In the genomic region with DNA sequence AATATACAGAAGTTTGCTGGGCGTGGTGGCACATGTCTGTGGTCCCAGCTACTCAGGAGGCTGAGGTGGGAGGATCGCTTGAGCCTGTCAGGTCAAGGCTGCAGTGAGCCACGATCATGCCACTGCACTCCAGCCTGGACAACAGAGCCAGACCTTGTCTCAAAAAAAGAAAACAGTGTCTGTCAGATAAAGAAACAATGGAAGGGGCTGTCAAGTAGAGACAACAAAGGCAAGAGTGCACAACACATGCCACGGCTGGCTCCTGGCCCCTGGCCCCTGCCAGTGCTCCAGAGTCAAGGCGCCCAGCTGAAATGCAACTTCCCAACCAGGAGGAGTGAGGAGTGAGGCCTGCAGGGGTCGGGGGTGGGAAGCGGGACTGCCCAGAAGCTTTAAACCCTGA, we compare ENCODE assay signal across 18 cellular contexts.
"Had no signal": no experiment of that assay in that cellular context is flagged by ENCODE, and none has a peak within 500 bp of the region (broad histone marks: within the 10 kb centered on the region; RNA-seq: fewer than 3 reads in every experiment).

No MANE protein-coding gene starts in this region.

- H3K9me3 ChIP-seq: gastrocnemius medialis, neutrophil, right atrium auricular region, testis had no signal

- H3K4me3 Mint-ChIP-seq: dendritic cell treated with granulocyte-macrophage colony-stimulating factor and Interleukin-4, amounts not matched to agents 40 ng/mL and 50 ng/mL, for 4 days; effector memory CD8-positive, alpha-beta T cell; natural killer cell treated with Interleukin-12 subunit alpha and Interleukin-12 subunit beta and Interleukin-15 and Interleukin-18, amount 100 ng/mL, for 72 hours; stimulated activated memory B cell treated with anti-CD40 and anti-IgM and Interleukin-4, amounts not matched to agents 10 μg/mL and 1 μg/mL and 100 μg/mL, for 72 hours; stimulated activated naive CD8-positive, alpha-beta T cell treated with anti-CD3 and anti-CD28 coated beads, Interleukin-15, amount 100 ng/mL, for 72 hours had no signal

- ATAC-seq: effector memory CD8-positive, alpha-beta T cell; heart right ventricle; natural killer cell treated with Interleukin-12 subunit alpha and Interleukin-12 subunit beta and Interleukin-15 and Interleukin-18, amount 100 ng/mL, for 72 hours; stimulated activated memory B cell treated with anti-CD40 and anti-IgM and Interleukin-4, amounts not matched to agents 10 μg/mL and 1 μg/mL and 100 μg/mL, for 72 hours; stimulated activated naive CD8-positive, alpha-beta T cell treated with anti-CD3 and anti-CD28 coated beads, Interleukin-15, amount 100 ng/mL, for 72 hours had no signal

- H3K27me3 ChIP-seq: esophagus muscularis mucosa, gastrocnemius medialis, heart right ventricle, neutrophil, right atrium auricular region, testis, tibial nerve had no signal

- H3K4me1 Mint-ChIP-seq: stimulated activated naive CD8-positive, alpha-beta T cell treated with anti-CD3 and anti-CD28 coated beads, Interleukin-15, amount 100 ng/mL, for 72 hours had no signal

- DNase-seq: effector memory CD8-positive, alpha-beta T cell; gastrocnemius medialis; heart right ventricle; kidney glomerular epithelial cell; mammary epithelial cell; small intestine; stimulated activated CD4-positive, alpha-beta T cell treated with anti-CD3 and anti-CD28 coated beads, Interleukin-4, amount 100 ng/mL, for 1 hour; stimulated activated CD8-positive, alpha-beta memory T cell treated with anti-CD3 and anti-CD28 coated beads, Interleukin-4, amount 100 ng/mL, for 48 hours; stimulated activated naive CD8-positive, alpha-beta T cell treated with anti-CD3 and anti-CD28 coated beads, Interleukin-15, amount 100 ng/mL, for 72 hours; testis had no signal

- H3K27ac ChIP-seq: epithelial cell of prostate, esophagus muscularis mucosa, gastrocnemius medialis, heart right ventricle, neutrophil, right atrium auricular region, testis, tibial nerve had no signal

- H3K27ac Mint-ChIP-seq: dendritic cell treated with granulocyte-macrophage colony-stimulating factor and Interleukin-4, amounts not matched to agents 40 ng/mL and 50 ng/mL, for 4 days; effector memory CD8-positive, alpha-beta T cell; natural killer cell treated with Interleukin-12 subunit alpha and Interleukin-12 subunit beta and Interleukin-15 and Interleukin-18, amount 100 ng/mL, for 72 hours; stimulated activated memory B cell treated with anti-CD40 and anti-IgM and Interleukin-4, amounts not matched to agents 10 μg/mL and 1 μg/mL and 100 μg/mL, for 72 hours; stimulated activated naive CD8-positive, alpha-beta T cell treated with anti-CD3 and anti-CD28 coated beads, Interleukin-15, amount 100 ng/mL, for 72 hours had no signal

- H3K4me1 ChIP-seq: esophagus muscularis mucosa, gastrocnemius medialis, heart right ventricle, testis, tibial nerve had no signal

- H3K4me3 ChIP-seq: esophagus muscularis mucosa, gastrocnemius medialis, heart right ventricle, right atrium auricular region, testis, tibial nerve had no signal

- H3K9me3 Mint-ChIP-seq: effector memory CD8-positive, alpha-beta T cell; natural killer cell treated with Interleukin-12 subunit alpha and Interleukin-12 subunit beta and Interleukin-15 and Interleukin-18, amount 100 ng/mL, for 72 hours; stimulated activated memory B cell treated with anti-CD40 and anti-IgM and Interleukin-4, amounts not matched to agents 10 μg/mL and 1 μg/mL and 100 μg/mL, for 72 hours; stimulated activated naive CD8-positive, alpha-beta T cell treated with anti-CD3 and anti-CD28 coated beads, Interleukin-15, amount 100 ng/mL, for 72 hours had no signal

- H3K36me3 ChIP-seq: right atrium auricular region had no signal

- H3K27me3 Mint-ChIP-seq: dendritic cell treated with granulocyte-macrophage colony-stimulating factor and Interleukin-4, amounts not matched to agents 40 ng/mL and 50 ng/mL, for 4 days; effector memory CD8-positive, alpha-beta T cell; natural killer cell treated with Interleukin-12 subunit alpha and Interleukin-12 subunit beta and Interleukin-15 and Interleukin-18, amount 100 ng/mL, for 72 hours; stimulated activated memory B cell treated with anti-CD40 and anti-IgM and Interleukin-4, amounts not matched to agents 10 μg/mL and 1 μg/mL and 100 μg/mL, for 72 hours; stimulated activated naive CD8-positive, alpha-beta T cell treated with anti-CD3 and anti-CD28 coated beads, Interleukin-15, amount 100 ng/mL, for 72 hours had no signal

- H3K36me3 Mint-ChIP-seq: natural killer cell treated with Interleukin-12 subunit alpha and Interleukin-12 subunit beta and Interleukin-15 and Interleukin-18, amount 100 ng/mL, for 72 hours had no signal
